In genomic region chr1:234856719-234857310, GRCh38 we compare ENCODE assay signal across 13 cellular contexts.
"Had no signal": no experiment of that assay in that cellular context is flagged by ENCODE, and none has a peak within 500 bp of the region (broad histone marks: within the 10 kb centered on the region; RNA-seq: fewer than 3 reads in every experiment).

No MANE protein-coding gene starts in this region.

- DNase-seq: activated effector memory CD4-positive, alpha-beta T cell treated with Interleukin-2 at 50 U/mL for 16 hours; activated T-cell treated with anti-CD3 and anti-CD28 coated beads, Interleukin-2, amount 50 U/mL, for 1 hour; amniotic stem cell; hippocampal formation; pancreas; retina; upper lobe of left lung had no signal

- H3K27ac Mint-ChIP-seq: activated naive CD4-positive, alpha-beta T cell treated with anti-CD3 and anti-CD28 coated beads, Interleukin-2, amount 50 U/mL, for 72 hours; memory B cell; stimulated activated effector memory CD8-positive, alpha-beta T cell treated with anti-CD3 and anti-CD28 coated beads, Interleukin-12 subunit alpha, Interleukin-12 subunit beta, amount 100 ng/mL, for 72 hours had no signal

- H3K36me3 ChIP-seq: pancreas, upper lobe of left lung had no signal

- H3K27me3 ChIP-seq: pancreas, upper lobe of left lung had no signal

- H3K27me3 Mint-ChIP-seq: memory B cell had no signal

- H3K4me1 Mint-ChIP-seq: stimulated activated effector memory CD8-positive, alpha-beta T cell treated with anti-CD3 and anti-CD28 coated beads, Interleukin-12 subunit alpha, Interleukin-12 subunit beta, amount 100 ng/mL, for 72 hours had no signal

- H3K9me3 Mint-ChIP-seq: memory B cell; neural crest cell; stimulated activated effector memory CD8-positive, alpha-beta T cell treated with anti-CD3 and anti-CD28 coated beads, Interleukin-12 subunit alpha, Interleukin-12 subunit beta, amount 100 ng/mL, for 72 hours had no signal

- FAIRE-seq: endothelial cell of umbilical vein, pancreas had no signal

- H3K36me3 Mint-ChIP-seq: stimulated activated effector memory CD8-positive, alpha-beta T cell treated with anti-CD3 and anti-CD28 coated beads, Interleukin-12 subunit alpha, Interleukin-12 subunit beta, amount 100 ng/mL, for 72 hours had no signal

- H3K4me3 Mint-ChIP-seq: memory B cell; neural crest cell; stimulated activated effector memory CD8-positive, alpha-beta T cell treated with anti-CD3 and anti-CD28 coated beads, Interleukin-12 subunit alpha, Interleukin-12 subunit beta, amount 100 ng/mL, for 72 hours had no signal

- H3K4me3 ChIP-seq: pancreas, upper lobe of left lung had no signal

- H3K27ac ChIP-seq: pancreas had no signal

- ATAC-seq: activated CD4-positive, CD25-positive, alpha-beta regulatory T cell treated with anti-CD3 and anti-CD28 coated beads, Interleukin-2, amount 50 U/mL, for 24 hours; activated naive CD4-positive, alpha-beta T cell treated with anti-CD3 and anti-CD28 coated beads, Interleukin-2, amount 50 U/mL, for 72 hours; stimulated activated effector memory CD8-positive, alpha-beta T cell treated with anti-CD3 and anti-CD28 coated beads, Interleukin-12 subunit alpha, Interleukin-12 subunit beta, amount 100 ng/mL, for 72 hours had no signal

- H3K9me3 ChIP-seq: pancreas, upper lobe of left lung had no signal
